ENCODE assay signal across 28 cellular contexts in the genomic region with DNA sequence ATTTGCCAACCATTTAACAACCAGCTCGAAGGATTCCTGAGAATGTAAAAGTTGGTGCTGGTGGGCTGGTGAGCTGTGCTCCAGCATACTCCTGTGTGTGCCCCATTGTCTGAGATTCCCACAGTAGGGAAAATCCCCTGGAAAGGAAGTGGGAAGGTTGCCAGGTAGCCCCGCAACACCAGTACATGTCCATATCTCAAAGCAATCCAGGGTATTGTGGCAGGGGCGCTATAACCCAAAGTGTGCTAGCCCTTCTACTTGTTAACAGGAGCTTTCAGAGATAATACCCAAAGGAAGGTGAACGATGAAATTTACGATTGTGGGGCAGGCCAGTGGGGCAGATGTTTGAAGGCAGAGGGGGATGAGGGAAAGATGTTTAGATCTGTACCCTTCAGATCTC. TPM values are rescaled to one million over a fixed set of nuclear protein-coding genes. Genes with fewer than 3 reads are reported as not detected.
"Had no signal": no experiment of that assay in that cellular context is flagged by ENCODE, and none has a peak within 500 bp of the region (broad histone marks: within the 10 kb centered on the region; RNA-seq: fewer than 3 reads in every experiment).

No MANE protein-coding gene starts in this region.

- H3K27ac Mint-ChIP-seq: immature natural killer cell; stimulated activated memory B cell treated with anti-CD40 and anti-IgM and Interleukin-4, amounts not matched to agents 10 μg/mL and 1 μg/mL and 100 μg/mL, for 72 hours; stimulated activated naive CD8-positive, alpha-beta T cell treated with anti-CD3 and anti-CD28 coated beads, Interleukin-15, amount 100 ng/mL, for 72 hours; type B pancreatic cell had no signal

- H3K36me3 Mint-ChIP-seq: immature natural killer cell; naive thymus-derived CD8-positive, alpha-beta T cell; stimulated activated memory B cell treated with anti-CD40 and anti-IgM and Interleukin-4, amounts not matched to agents 10 μg/mL and 1 μg/mL and 100 μg/mL, for 72 hours; type B pancreatic cell had no signal

- DNase-seq: hypothalamus; immature natural killer cell; lower lobe of right lung; mammary epithelial cell; mesenchymal stem cell; naive thymus-derived CD8-positive, alpha-beta T cell; nucleus accumbens; posterior cingulate gyrus; psoas muscle; right lobe of liver; stimulated activated CD4-positive, alpha-beta T cell treated with anti-CD3 and anti-CD28 coated beads, Interleukin-1b, Interleukin-23, amount 100 ng/mL, for 48 hours; stimulated activated CD4-positive, alpha-beta T cell treated with anti-CD3 and anti-CD28 coated beads, Interleukin-2, amount 100 ng/mL, for 48 hours; stimulated activated CD4-positive, alpha-beta T cell treated with anti-CD3 and anti-CD28 coated beads, Interleukin-4, amount 100 ng/mL, for 4 hours; stimulated activated CD8-positive, alpha-beta memory T cell treated with anti-CD3 and anti-CD28 coated beads, Interleukin-4, amount 100 ng/mL, for 48 hours; stimulated activated naive CD4-positive, alpha-beta T cell treated with Interleukin-2 at 50 U/mL for 16 hours; stimulated activated naive CD8-positive, alpha-beta T cell treated with anti-CD3 and anti-CD28 coated beads, Interleukin-15, amount 100 ng/mL, for 72 hours; substantia nigra; uterus had no signal

- H3K9me3 Mint-ChIP-seq: immature natural killer cell; naive thymus-derived CD8-positive, alpha-beta T cell; nephron; neural crest cell; stimulated activated memory B cell treated with anti-CD40 and anti-IgM and Interleukin-4, amounts not matched to agents 10 μg/mL and 1 μg/mL and 100 μg/mL, for 72 hours; stimulated activated naive CD8-positive, alpha-beta T cell treated with anti-CD3 and anti-CD28 coated beads, Interleukin-15, amount 100 ng/mL, for 72 hours; type B pancreatic cell had no signal

- H3K4me3 Mint-ChIP-seq: nephron; stimulated activated memory B cell treated with anti-CD40 and anti-IgM and Interleukin-4, amounts not matched to agents 10 μg/mL and 1 μg/mL and 100 μg/mL, for 72 hours; stimulated activated naive CD8-positive, alpha-beta T cell treated with anti-CD3 and anti-CD28 coated beads, Interleukin-15, amount 100 ng/mL, for 72 hours; type B pancreatic cell had no signal

RNA-seq across cellular contexts. Expression of a gene that starts 54.6 kb away (rescaled TPM):
- total RNA-seq: liver; lower lobe of right lung; mammary epithelial cell; naive thymus-derived CD8-positive, alpha-beta T cell; neural crest cell; osteoblast; right lobe of liver; smooth muscle cell; temporal lobe; tibial nerve; ureter had no signal
